8 cellular contexts compared by ENCODE assay signal in the genomic region with DNA sequence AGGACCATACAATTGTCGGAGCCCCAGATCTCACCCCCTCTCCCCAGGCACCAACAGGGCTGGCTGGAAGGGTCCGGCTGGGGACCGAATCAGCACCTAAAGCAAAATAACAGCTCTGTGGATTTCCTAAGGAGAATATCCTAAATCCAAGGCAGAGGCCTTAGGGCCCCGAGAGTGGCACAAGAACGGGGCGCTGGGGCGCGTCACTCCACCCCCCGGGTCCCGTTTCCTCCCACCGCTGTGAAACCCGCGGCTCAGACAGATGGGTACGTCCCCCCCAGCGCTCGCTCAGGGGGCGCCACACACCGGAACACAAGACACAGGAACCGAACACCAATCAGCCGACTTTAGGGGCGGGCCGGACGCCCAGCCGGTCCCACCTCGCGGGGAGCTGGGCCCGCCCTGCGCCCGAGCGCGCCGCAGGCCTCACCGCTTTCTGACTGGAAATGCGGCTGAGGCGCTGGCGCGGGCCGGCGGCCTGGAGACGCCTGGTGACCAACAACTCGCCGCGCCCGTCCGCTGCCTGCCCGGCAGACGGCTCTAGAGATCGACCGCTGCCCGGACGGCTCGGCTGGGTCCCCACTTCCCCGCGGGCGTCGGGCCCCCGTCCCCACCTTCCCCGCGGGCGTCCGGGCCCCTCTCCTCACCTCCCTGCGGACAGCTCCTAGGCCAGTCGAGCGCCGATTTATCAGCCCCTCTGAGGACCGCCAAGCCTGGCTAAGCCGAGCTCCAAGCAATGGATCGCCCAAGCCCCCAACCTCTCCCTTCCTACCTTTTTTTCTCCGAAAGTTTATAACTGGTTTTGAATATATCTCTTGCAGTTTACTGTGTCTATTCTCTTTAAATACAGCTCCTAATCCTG. TPM values are rescaled to one million over a fixed set of nuclear protein-coding genes. Genes with fewer than 3 reads are reported as not detected.
DNase-seq lines count a peak whose midpoint lies in the region; ATAC-seq and TF ChIP-seq lines count a peak whose summit lies in the region.

Gene HFM1, minus strand, starts transcription at position 687 of the 862 bp plus-strand sequence. CDS start 3,755 bp downstream, outside the sequence.

- TF ChIP-seq CTCF in breast epithelium (IDR thresholded peaks at IDR 0.05) (no peak), MCF 10A (IDR thresholded peaks at IDR 0.05; ENCODE audit: unreplicated experiment) (no peak), liver (IDR thresholded peaks at IDR 0.05; ENCODE audit: low read depth, low read length, missing input control) (no peak)

- BruUV-seq in MCF 10A (replicated peaks; lab: Mats Ljungman, UMichigan): no TSS peak

- CTCF ChIA-PET in MCF 10A (lab: Yijun Ruan, JAX): interaction anchor here (0.6 to 3.9 kb wide), 8 partner anchors 8 to 776 kb away, joined by 3 to 21 read pairs (median 4); no protein-coding TSS in a partner anchor

- POLR2A ChIA-PET in MCF 10A (lab: Yijun Ruan, JAX): interaction anchor here (0.6 kb wide), 1 partner anchor 10 kb away, joined by 3 read pairs; no protein-coding TSS in a partner anchor

- peaks cover 5% of the 10 kb centered on the region for H3K36me3 Mint-ChIP-seq in MCF 10A (ENCODE audit: insufficient read depth, unreplicated experiment)

- WGBS in liver: 2% methylated on average over 69 of the region's 69 CpGs

- no peak for TF ChIP-seq POLR2A in breast epithelium (IDR thresholded peaks at IDR 0.05)

- intact Hi-C loops in breast epithelium (cut with DNase I; ENCODE audit: low total_unique reads): no loop called here
- intact Hi-C loops in MCF 10A (cut with micrococcal nuclease): no loop called here

- no peaks in the 10 kb centered on the region for H3K9me3 Mint-ChIP-seq in MCF 10A (ENCODE audit: unreplicated experiment)

- H3K4me1 ChIP-seq in breast epithelium (no peaks in the 10 kb centered on the region), liver (ENCODE audit: control insufficient read depth in 4 of 4, insufficient read depth in 4 of 4, low read length in 3 of 4) (peaks cover 6 to 11% (median 7%) of the 10 kb centered on the region in 4 donors)

- peak within 1 kb of the TSS; percentile 47 to 77 (median 57) for H3K4me3 ChIP-seq in breast epithelium
- H3K4me3 ChIP-seq in liver (ENCODE audit: low read depth in 1 of 3, low read length in 3 of 3): peak within 1 kb of the TSS; percentile 49 to 69 (median 66)

- H3K9ac ChIP-seq in liver (ENCODE audit: low read depth in 1 of 2, low read length in 2 of 2): peak within 1 kb of the TSS in 1 of 2 donors; percentile 12

- H3K4me3 Mint-ChIP-seq in MCF 10A (ENCODE audit: unreplicated experiment): no peak within 1 kb of the TSS

- no peaks in the 10 kb centered on the region for H3K4me1 Mint-ChIP-seq in MCF 10A (ENCODE audit: insufficient read depth, unreplicated experiment)

- H3K27ac ChIP-seq in breast epithelium (peak within 1 kb of the TSS; percentile 70 to 90), liver (ENCODE audit: low read depth in 1 of 2, low read length in 2 of 2) (peak within 1 kb of the TSS; percentile 57 to 67)

- TF ChIP-seq RAD21 in liver (IDR thresholded peaks at IDR 0.05): no peak

- H3K27me3 Mint-ChIP-seq in MCF 10A (ENCODE audit: insufficient read depth, unreplicated experiment): peaks cover 82% of the 10 kb centered on the region

- H3K27me3 ChIP-seq in breast epithelium (no peaks in the 10 kb centered on the region), liver (ENCODE audit: control insufficient read depth in 4 of 4, insufficient read depth in 4 of 4, low read length in 3 of 4) (peaks cover 0 to 5% (median 0%) of the 10 kb centered on the region in 4 donors)

- no peak within 1 kb of the TSS for H3K27ac Mint-ChIP-seq in MCF 10A (ENCODE audit: low read depth, unreplicated experiment)

- peak; percentile 46 to 58 for DNase-seq in breast epithelium (ENCODE audit: low spot score in 2 of 2)
- DNase-seq in MCF 10A (ENCODE audit: unreplicated experiment): no peak
- DNase-seq in NCI-H1694 treated with DMSO at 0.1 percent for 48 hours (lab: John Stamatoyannopoulos, UW): peak; percentile 94
- DNase-seq in dedifferentiated amniotic fluid mesenchymal stem cell (ENCODE audit: extremely low spot score): peak; percentile 21
- DNase-seq in stimulated activated CD4-positive, alpha-beta T cell treated with anti-CD3 and anti-CD28 coated beads, Interleukin-4, amount 100 ng/mL, for 24 hours: peak; percentile 39

- ATAC-seq in HG02852 (IDR thresholded peaks at IDR 0.05; ENCODE audit: unreplicated experiment): peak; percentile 96
- ATAC-seq in activated CD4-positive, CD25-positive, alpha-beta regulatory T cell treated with anti-CD3 and anti-CD28 coated beads, Interleukin-2, amount 50 U/mL, for 24 hours: peak; percentile 72 to 95

- H3K9me3 ChIP-seq in breast epithelium (no peaks in the 10 kb centered on the region), liver (ENCODE audit: control insufficient read depth in 4 of 4, low read length in 3 of 4) (no peaks in the 10 kb centered on the region)

- H3K36me3 ChIP-seq in breast epithelium (no peaks in the 10 kb centered on the region), liver (ENCODE audit: control insufficient read depth in 4 of 4, insufficient read depth in 3 of 4, low read depth in 1 of 4, low read length in 3 of 4) (no peaks in the 10 kb centered on the region)

TF ChIP-seq in liver, 16 proteins besides CTCF, POLR2A, EP300 and RAD21:
- TF ChIP-seq MAX (IDR thresholded peaks at IDR 0.05) (no peak), ZBTB33 (IDR thresholded peaks at IDR 0.05) (no peak), YY1 (IDR thresholded peaks at IDR 0.05) (no peak), SP1 (IDR thresholded peaks at IDR 0.05) (no peak), RXRA (IDR thresholded peaks at IDR 0.05) (no peak), GABPA (IDR thresholded peaks at IDR 0.05 in 1 of 2, conservative IDR thresholded peaks at IDR 0.05 in 1 of 2) (no peak), FOXA2 (IDR thresholded peaks at IDR 0.05) (no peak), JUND (IDR thresholded peaks at IDR 0.05) (no peak), HNF4G (IDR thresholded peaks at IDR 0.05) (no peak), TAF1 (conservative IDR thresholded peaks at IDR 0.05) (no peak), REST (IDR thresholded peaks at IDR 0.05) (no peak), ATF3 (IDR thresholded peaks at IDR 0.05) (no peak), HNF4A (conservative IDR thresholded peaks at IDR 0.05) (no peak), EGR1 (IDR thresholded peaks at IDR 0.05; ENCODE audit: low read depth in 2 of 2) (no peak), NR2F2 (IDR thresholded peaks at IDR 0.05) (no peak), FOXA1 (IDR thresholded peaks at IDR 0.05) (no peak)

RNA-seq across cellular contexts. Expression of gene HFM1, which starts in this region (rescaled TPM):
- 1 to 10 TPM in 1 of 3 donors, under 1 TPM in 2; 0.48 to 4.6 (median 0.73) TPM for total RNA-seq in breast epithelium
- not detected in 2 replicates for total RNA-seq in MCF 10A (2022)
- total RNA-seq in liver: 1 to 10 TPM in 1 of 2 donors, under 1 TPM in 1; 0.17 to 2.8 TPM
- under 1 TPM; 0.01 to 0.42 TPM for polyA plus RNA-seq in liver
